3 cellular contexts compared by ENCODE assay signal in the genomic region with DNA sequence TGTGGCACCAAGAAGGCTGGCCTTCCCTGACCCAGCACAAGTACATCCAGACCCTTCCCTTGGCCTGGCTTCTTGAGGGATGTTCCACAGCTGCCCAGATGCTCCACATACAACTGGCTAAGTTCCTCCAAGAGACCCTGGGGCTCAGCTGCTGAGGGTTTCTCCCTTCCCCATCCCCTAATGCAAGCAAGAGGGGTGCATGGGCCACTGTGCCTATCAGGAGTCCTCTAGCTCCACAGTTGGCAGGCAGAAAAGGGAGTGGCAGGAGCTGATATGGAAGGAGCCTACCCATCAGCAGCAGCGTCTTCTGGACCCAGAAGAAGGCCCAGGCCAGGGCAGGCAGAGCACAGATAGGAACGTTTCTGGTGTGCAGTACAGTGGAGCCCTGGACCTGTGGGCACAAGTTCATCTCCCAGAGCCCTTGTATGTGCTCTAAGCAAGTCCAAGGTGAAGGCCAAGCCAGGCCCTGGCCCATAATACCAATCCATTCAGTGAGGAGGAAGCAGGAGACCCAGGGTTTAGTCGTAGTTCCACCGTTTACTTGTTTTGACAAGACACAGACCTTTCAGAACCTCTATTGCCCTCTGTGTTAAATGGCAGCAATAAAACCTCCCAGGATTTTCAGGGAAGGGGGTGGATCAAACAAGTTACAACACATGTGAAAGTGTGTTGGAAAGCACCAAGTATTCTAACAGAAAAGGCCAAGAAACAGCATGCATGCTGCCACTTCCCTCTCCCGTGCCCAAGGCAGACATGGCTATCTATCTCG.
TF ChIP-seq lines count a peak whose summit lies in the region.

No MANE protein-coding gene starts in this region.

TF ChIP-seq in SK-N-SH treated with all-trans-retinoic acid at 6 μM for 48 hours, 23 proteins besides CTCF, POLR2A, EP300 and RAD21:
- TF ChIP-seq BACH2 (CRISPR knock-in tag; IDR thresholded peaks at IDR 0.05; ENCODE audit: borderline replicate concordance) (no peak), ZNF70 (CRISPR knock-in tag; IDR thresholded peaks at IDR 0.05) (no peak), GLIS3 (CRISPR knock-in tag; IDR thresholded peaks at IDR 0.05) (no peak), PPARA (CRISPR knock-in tag; IDR thresholded peaks at IDR 0.05; ENCODE audit: borderline replicate concordance) (no peak)

TF ChIP-seq in SK-N-SH, 30 proteins besides CTCF, POLR2A, EP300 and RAD21:
- no peak for TF ChIP-seq TEAD4 (IDR thresholded peaks at IDR 0.05; ENCODE audit: borderline replicate concordance, insufficient read depth)
- TF ChIP-seq RFX5 (IDR thresholded peaks at IDR 0.05; ENCODE audit: low read length), result no peak
- TF ChIP-seq NFIC (IDR thresholded peaks at IDR 0.05; ENCODE audit: borderline replicate concordance), result no peak
- TF ChIP-seq RXRA (IDR thresholded peaks at IDR 0.05; ENCODE audit: borderline replicate concordance, low read depth), result no peak
- TF ChIP-seq, protein P1, sequence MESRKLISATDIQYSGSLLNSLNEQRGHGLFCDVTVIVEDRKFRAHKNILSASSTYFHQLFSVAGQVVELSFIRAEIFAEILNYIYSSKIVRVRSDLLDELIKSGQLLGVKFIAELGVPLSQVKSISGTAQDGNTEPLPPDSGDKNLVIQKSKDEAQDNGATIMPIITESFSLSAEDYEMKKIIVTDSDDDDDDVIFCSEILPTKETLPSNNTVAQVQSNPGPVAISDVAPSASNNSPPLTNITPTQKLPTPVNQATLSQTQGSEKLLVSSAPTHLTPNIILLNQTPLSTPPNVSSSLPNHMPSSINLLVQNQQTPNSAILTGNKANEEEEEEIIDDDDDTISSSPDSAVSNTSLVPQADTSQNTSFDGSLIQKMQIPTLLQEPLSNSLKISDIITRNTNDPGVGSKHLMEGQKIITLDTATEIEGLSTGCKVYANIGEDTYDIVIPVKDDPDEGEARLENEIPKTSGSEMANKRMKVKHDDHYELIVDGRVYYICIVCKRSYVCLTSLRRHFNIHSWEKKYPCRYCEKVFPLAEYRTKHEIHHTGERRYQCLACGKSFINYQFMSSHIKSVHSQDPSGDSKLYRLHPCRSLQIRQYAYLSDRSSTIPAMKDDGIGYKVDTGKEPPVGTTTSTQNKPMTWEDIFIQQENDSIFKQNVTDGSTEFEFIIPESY (IDR thresholded peaks at IDR 0.05; ENCODE audit: borderline replicate concordance, low read depth), result no peak
- TF ChIP-seq, protein P2, sequence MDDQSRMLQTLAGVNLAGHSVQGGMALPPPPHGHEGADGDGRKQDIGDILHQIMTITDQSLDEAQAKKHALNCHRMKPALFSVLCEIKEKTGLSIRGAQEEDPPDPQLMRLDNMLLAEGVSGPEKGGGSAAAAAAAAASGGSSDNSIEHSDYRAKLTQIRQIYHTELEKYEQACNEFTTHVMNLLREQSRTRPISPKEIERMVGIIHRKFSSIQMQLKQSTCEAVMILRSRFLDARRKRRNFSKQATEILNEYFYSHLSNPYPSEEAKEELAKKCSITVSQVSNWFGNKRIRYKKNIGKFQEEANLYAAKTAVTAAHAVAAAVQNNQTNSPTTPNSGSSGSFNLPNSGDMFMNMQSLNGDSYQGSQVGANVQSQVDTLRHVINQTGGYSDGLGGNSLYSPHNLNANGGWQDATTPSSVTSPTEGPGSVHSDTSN (IDR thresholded peaks at IDR 0.05), result no peak
- no peak for TF ChIP-seq EZH2phosphoT487 (IDR thresholded peaks at IDR 0.05; ENCODE audit: borderline replicate concordance, low read depth)
- TF ChIP-seq, protein P3, sequence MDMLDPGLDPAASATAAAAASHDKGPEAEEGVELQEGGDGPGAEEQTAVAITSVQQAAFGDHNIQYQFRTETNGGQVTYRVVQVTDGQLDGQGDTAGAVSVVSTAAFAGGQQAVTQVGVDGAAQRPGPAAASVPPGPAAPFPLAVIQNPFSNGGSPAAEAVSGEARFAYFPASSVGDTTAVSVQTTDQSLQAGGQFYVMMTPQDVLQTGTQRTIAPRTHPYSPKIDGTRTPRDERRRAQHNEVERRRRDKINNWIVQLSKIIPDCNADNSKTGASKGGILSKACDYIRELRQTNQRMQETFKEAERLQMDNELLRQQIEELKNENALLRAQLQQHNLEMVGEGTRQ (IDR thresholded peaks at IDR 0.05; ENCODE audit: borderline replicate concordance, low read depth, low read length), result no peak
- TF ChIP-seq YY1 (IDR thresholded peaks at IDR 0.05; ENCODE audit: low read depth), result no peak
- TF ChIP-seq FOXM1 (IDR thresholded peaks at IDR 0.05; ENCODE audit: low read depth), result no peak
- TF ChIP-seq NRF1 (IDR thresholded peaks at IDR 0.05; ENCODE audit: low read depth, low read length), result no peak
- TF ChIP-seq TAF1 (IDR thresholded peaks at IDR 0.05; ENCODE audit: borderline replicate concordance, low read depth, low read length), result no peak
- TF ChIP-seq ELF1 (IDR thresholded peaks at IDR 0.05), result no peak
- TF ChIP-seq FOXJ3 (CRISPR knock-in tag; IDR thresholded peaks at IDR 0.05), result no peak
- TF ChIP-seq, protein P4, sequence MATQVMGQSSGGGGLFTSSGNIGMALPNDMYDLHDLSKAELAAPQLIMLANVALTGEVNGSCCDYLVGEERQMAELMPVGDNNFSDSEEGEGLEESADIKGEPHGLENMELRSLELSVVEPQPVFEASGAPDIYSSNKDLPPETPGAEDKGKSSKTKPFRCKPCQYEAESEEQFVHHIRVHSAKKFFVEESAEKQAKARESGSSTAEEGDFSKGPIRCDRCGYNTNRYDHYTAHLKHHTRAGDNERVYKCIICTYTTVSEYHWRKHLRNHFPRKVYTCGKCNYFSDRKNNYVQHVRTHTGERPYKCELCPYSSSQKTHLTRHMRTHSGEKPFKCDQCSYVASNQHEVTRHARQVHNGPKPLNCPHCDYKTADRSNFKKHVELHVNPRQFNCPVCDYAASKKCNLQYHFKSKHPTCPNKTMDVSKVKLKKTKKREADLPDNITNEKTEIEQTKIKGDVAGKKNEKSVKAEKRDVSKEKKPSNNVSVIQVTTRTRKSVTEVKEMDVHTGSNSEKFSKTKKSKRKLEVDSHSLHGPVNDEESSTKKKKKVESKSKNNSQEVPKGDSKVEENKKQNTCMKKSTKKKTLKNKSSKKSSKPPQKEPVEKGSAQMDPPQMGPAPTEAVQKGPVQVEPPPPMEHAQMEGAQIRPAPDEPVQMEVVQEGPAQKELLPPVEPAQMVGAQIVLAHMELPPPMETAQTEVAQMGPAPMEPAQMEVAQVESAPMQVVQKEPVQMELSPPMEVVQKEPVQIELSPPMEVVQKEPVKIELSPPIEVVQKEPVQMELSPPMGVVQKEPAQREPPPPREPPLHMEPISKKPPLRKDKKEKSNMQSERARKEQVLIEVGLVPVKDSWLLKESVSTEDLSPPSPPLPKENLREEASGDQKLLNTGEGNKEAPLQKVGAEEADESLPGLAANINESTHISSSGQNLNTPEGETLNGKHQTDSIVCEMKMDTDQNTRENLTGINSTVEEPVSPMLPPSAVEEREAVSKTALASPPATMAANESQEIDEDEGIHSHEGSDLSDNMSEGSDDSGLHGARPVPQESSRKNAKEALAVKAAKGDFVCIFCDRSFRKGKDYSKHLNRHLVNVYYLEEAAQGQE (IDR thresholded peaks at IDR 0.05; ENCODE audit: low read depth, low read length), result no peak
- no peak for TF ChIP-seq TCF12 (IDR thresholded peaks at IDR 0.05)
- TF ChIP-seq, protein P5, sequence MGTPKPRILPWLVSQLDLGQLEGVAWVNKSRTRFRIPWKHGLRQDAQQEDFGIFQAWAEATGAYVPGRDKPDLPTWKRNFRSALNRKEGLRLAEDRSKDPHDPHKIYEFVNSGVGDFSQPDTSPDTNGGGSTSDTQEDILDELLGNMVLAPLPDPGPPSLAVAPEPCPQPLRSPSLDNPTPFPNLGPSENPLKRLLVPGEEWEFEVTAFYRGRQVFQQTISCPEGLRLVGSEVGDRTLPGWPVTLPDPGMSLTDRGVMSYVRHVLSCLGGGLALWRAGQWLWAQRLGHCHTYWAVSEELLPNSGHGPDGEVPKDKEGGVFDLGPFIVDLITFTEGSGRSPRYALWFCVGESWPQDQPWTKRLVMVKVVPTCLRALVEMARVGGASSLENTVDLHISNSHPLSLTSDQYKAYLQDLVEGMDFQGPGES (IDR thresholded peaks at IDR 0.05; ENCODE audit: low read depth, low read length), result no peak
- TF ChIP-seq MXI1 (IDR thresholded peaks at IDR 0.05; ENCODE audit: low read depth, low read length), result no peak
- no peak for TF ChIP-seq POLR2AphosphoS5 (IDR thresholded peaks at IDR 0.05; ENCODE audit: low read depth, low read length)
- no peak for TF ChIP-seq GATA2 (CRISPR knock-in tag; IDR thresholded peaks at IDR 0.05)

TF ChIP-seq in HepG2, 621 proteins besides CTCF, POLR2A, EP300 and RAD21 (continues in another document):
- TF ChIP-seq GZF1 (CRISPR knock-in tag; IDR thresholded peaks at IDR 0.05) (no peak), FOXM1 (CRISPR knock-in tag; IDR thresholded peaks at IDR 0.05) (no peak), YEATS2 (CRISPR knock-in tag; IDR thresholded peaks at IDR 0.05; ENCODE audit: borderline replicate concordance) (no peak), NFRKB (IDR thresholded peaks at IDR 0.05) (no peak), ZNF782 (CRISPR knock-in tag; IDR thresholded peaks at IDR 0.05; ENCODE audit: borderline replicate concordance) (no peak), FOXO1 (CRISPR knock-in tag; IDR thresholded peaks at IDR 0.05) (no peak), ZNF547 (CRISPR knock-in tag; IDR thresholded peaks at IDR 0.05) (no peak), AHR (CRISPR knock-in tag; IDR thresholded peaks at IDR 0.05) (no peak), SOX6 (IDR thresholded peaks at IDR 0.05) (no peak), SOX6 (CRISPR knock-in tag; IDR thresholded peaks at IDR 0.05) (no peak), ZNF749 (CRISPR knock-in tag; IDR thresholded peaks at IDR 0.05; ENCODE audit: borderline replicate concordance) (no peak)
- TF ChIP-seq, protein P6, sequence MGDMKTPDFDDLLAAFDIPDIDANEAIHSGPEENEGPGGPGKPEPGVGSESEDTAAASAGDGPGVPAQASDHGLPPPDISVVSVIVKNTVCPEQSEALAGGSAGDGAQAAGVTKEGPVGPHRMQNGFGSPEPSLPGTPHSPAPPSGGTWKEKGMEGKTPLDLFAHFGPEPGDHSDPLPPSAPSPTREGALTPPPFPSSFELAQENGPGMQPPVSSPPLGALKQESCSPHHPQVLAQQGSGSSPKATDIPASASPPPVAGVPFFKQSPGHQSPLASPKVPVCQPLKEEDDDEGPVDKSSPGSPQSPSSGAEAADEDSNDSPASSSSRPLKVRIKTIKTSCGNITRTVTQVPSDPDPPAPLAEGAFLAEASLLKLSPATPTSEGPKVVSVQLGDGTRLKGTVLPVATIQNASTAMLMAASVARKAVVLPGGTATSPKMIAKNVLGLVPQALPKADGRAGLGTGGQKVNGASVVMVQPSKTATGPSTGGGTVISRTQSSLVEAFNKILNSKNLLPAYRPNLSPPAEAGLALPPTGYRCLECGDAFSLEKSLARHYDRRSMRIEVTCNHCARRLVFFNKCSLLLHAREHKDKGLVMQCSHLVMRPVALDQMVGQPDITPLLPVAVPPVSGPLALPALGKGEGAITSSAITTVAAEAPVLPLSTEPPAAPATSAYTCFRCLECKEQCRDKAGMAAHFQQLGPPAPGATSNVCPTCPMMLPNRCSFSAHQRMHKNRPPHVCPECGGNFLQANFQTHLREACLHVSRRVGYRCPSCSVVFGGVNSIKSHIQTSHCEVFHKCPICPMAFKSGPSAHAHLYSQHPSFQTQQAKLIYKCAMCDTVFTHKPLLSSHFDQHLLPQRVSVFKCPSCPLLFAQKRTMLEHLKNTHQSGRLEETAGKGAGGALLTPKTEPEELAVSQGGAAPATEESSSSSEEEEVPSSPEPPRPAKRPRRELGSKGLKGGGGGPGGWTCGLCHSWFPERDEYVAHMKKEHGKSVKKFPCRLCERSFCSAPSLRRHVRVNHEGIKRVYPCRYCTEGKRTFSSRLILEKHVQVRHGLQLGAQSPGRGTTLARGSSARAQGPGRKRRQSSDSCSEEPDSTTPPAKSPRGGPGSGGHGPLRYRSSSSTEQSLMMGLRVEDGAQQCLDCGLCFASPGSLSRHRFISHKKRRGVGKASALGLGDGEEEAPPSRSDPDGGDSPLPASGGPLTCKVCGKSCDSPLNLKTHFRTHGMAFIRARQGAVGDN (CRISPR knock-in tag; IDR thresholded peaks at IDR 0.05), result no peak
- TF ChIP-seq, protein P2 (CRISPR knock-in tag; IDR thresholded peaks at IDR 0.05; ENCODE audit: borderline replicate concordance), result no peak
- TF ChIP-seq, protein P7, sequence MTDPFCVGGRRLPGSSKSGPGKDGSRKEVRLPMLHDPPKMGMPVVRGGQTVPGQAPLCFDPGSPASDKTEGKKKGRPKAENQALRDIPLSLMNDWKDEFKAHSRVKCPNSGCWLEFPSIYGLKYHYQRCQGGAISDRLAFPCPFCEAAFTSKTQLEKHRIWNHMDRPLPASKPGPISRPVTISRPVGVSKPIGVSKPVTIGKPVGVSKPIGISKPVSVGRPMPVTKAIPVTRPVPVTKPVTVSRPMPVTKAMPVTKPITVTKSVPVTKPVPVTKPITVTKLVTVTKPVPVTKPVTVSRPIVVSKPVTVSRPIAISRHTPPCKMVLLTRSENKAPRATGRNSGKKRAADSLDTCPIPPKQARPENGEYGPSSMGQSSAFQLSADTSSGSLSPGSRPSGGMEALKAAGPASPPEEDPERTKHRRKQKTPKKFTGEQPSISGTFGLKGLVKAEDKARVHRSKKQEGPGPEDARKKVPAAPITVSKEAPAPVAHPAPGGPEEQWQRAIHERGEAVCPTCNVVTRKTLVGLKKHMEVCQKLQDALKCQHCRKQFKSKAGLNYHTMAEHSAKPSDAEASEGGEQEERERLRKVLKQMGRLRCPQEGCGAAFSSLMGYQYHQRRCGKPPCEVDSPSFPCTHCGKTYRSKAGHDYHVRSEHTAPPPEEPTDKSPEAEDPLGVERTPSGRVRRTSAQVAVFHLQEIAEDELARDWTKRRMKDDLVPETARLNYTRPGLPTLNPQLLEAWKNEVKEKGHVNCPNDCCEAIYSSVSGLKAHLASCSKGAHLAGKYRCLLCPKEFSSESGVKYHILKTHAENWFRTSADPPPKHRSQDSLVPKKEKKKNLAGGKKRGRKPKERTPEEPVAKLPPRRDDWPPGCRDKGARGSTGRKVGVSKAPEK (CRISPR knock-in tag; IDR thresholded peaks at IDR 0.05; ENCODE audit: borderline replicate concordance), result no peak
- TF ChIP-seq, protein P8, sequence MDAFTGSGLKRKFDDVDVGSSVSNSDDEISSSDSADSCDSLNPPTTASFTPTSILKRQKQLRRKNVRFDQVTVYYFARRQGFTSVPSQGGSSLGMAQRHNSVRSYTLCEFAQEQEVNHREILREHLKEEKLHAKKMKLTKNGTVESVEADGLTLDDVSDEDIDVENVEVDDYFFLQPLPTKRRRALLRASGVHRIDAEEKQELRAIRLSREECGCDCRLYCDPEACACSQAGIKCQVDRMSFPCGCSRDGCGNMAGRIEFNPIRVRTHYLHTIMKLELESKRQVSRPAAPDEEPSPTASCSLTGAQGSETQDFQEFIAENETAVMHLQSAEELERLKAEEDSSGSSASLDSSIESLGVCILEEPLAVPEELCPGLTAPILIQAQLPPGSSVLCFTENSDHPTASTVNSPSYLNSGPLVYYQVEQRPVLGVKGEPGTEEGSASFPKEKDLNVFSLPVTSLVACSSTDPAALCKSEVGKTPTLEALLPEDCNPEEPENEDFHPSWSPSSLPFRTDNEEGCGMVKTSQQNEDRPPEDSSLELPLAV (CRISPR knock-in tag; conservative IDR thresholded peaks at IDR 0.05; ENCODE audit: low read depth), result no peak
